Comparison of ENCODE assay signal across 8 cellular contexts in genomic region chr1:185157599-185158469, GRCh38. TPM values are rescaled to one million over a fixed set of nuclear protein-coding genes. Genes with fewer than 3 reads are reported as not detected.
DNase-seq lines count a peak whose midpoint lies in the region; ATAC-seq, FAIRE-seq and TF ChIP-seq lines count a peak whose summit lies in the region.

No MANE protein-coding gene starts in this region.

- no peak for ATAC-seq in T-cell (replicated peaks in 1 of 4)
- ATAC-seq in esophagus mucosa: peak; percentile 6
- ATAC-seq in GM21825 (IDR thresholded peaks at IDR 0.05; ENCODE audit: unreplicated experiment): no peak

- H3K4me3 Mint-ChIP-seq in T-cell: peak overlapping the region; percentile 98 to 100 (median 98)

- H3K36me3 ChIP-seq in ACC112 (ENCODE audit: insufficient read depth, low read length) (no peaks in the 10 kb centered on the region), osteoblast (ENCODE audit: insufficient read depth, low read length) (no peaks in the 10 kb centered on the region)

- H3K9me3 Mint-ChIP-seq in T-cell: no peaks in the 10 kb centered on the region

- peaks cover 27% of the 10 kb centered on the region for H3K79me2 ChIP-seq in ACC112 (ENCODE audit: control insufficient read depth, insufficient read depth, low read length, unreplicated experiment)
- peaks cover 30% of the 10 kb centered on the region for H3K79me2 ChIP-seq in osteoblast (ENCODE audit: insufficient read depth, low read length)

- H3K36me3 Mint-ChIP-seq in T-cell: peaks cover 15% of the 10 kb centered on the region

- TF ChIP-seq CTCF in osteoblast (IDR thresholded peaks at IDR 0.05; ENCODE audit: extremely low read depth, low read depth, low read length): no peak

- H3K27me3 ChIP-seq in ACC112 (ENCODE audit: insufficient read depth, low read length) (no peaks in the 10 kb centered on the region), osteoblast (ENCODE audit: insufficient read depth, low read length) (no peaks in the 10 kb centered on the region)

- peak overlapping the region; percentile 97 to 99 for H3K27ac Mint-ChIP-seq in T-cell

- DNase-seq in GM12892 (ENCODE audit: insufficient read length): no peak
- peak in 1 of 34 experiments; percentile 10 for DNase-seq in T-cell
- no peak for DNase-seq in osteoblast (ENCODE audit: insufficient read length, low spot score, missing footprints)
- no peak for DNase-seq in HPDE6-E6E7 (ENCODE audit: extremely low spot score)
- no peak for DNase-seq in NCI-H1048 (lab: John Stamatoyannopoulos, UW)

- peak overlapping the region; percentile 98 for H2AFZ ChIP-seq in ACC112 (ENCODE audit: low read length, unreplicated experiment)
- peak overlapping the region; percentile 97 for H2AFZ ChIP-seq in osteoblast (ENCODE audit: low read length)

- H3K4me1 ChIP-seq in ACC112 (ENCODE audit: control insufficient read depth, insufficient read depth, low read length, unreplicated experiment) (peaks cover 19% of the 10 kb centered on the region), osteoblast (ENCODE audit: insufficient read depth, low read length) (peaks cover 16% of the 10 kb centered on the region)

- no peak overlapping the region for H3K27ac ChIP-seq in ACC112 (ENCODE audit: low read depth, low read length)
- H3K27ac ChIP-seq in osteoblast (ENCODE audit: low read depth, low read length): peak overlapping the region; percentile 95

- peak; percentile 65 for FAIRE-seq in GM12892 (lab: Jason Lieb, UNC)

- no peaks in the 10 kb centered on the region for H3K27me3 Mint-ChIP-seq in T-cell

- H3K4me2 ChIP-seq in osteoblast (ENCODE audit: insufficient read depth, low read length): peak overlapping the region; percentile 91

- H3K4me1 Mint-ChIP-seq in T-cell: peaks cover 43 to 46% (median 45%) of the 10 kb centered on the region in 3 donors

- no peaks in the 10 kb centered on the region for H3K9me3 ChIP-seq in osteoblast (ENCODE audit: low read depth, low read length)

- TF ChIP-seq POLR2A in GM12892 (IDR thresholded peaks at IDR 0.05; ENCODE audit: low read depth, low read length): no peak

- POLR2A ChIA-PET in T-cell (lab: Charles Lee): interaction anchor here (0.6 to 2.1 kb wide), 7 partner anchors 12 to 186 kb away, joined by 4 to 15 read pairs (median 6); partner anchors contain the start of gene IVNS1ABP (in 1 of the 2)

- CTCF ChIA-PET in T-cell (lab: Charles Lee): interaction anchor here (0.5 to 3.9 kb wide), 12 partner anchors 10 to 1915 kb away, joined by 3 to 28 read pairs (median 3); no protein-coding TSS in a partner anchor

- peak overlapping the region; percentile 85 for H3K4me3 ChIP-seq in ACC112 (ENCODE audit: low read depth, low read length)
- peak overlapping the region; percentile 91 for H3K4me3 ChIP-seq in osteoblast (ENCODE audit: insufficient read depth, low read length)

- H4K20me1 ChIP-seq in osteoblast (ENCODE audit: insufficient read depth, low read length): no peaks in the 10 kb centered on the region

RNA-seq across cellular contexts. Expression of gene SWT1, which starts 0.9 kb away (rescaled TPM):
- polyA plus RNA-seq in GM12892 (2012; ENCODE audit: missing spikeins): 2.3 TPM
- total RNA-seq in T-cell (1 to 10 TPM; 6.4 to 9.8 (median 8.5) TPM), esophagus mucosa (2.4 TPM), osteoblast (6.9 and 8.0 TPM in 2 replicates)

RNA-seq across cellular contexts. Expression of gene TRMT1L, which starts 1.1 kb away (rescaled TPM):
- polyA plus RNA-seq in GM12892 (2012; ENCODE audit: missing spikeins): 15.8 TPM
- total RNA-seq in T-cell (10 to 100 TPM in 4 of 5 donors, 1 to 10 TPM in 1; 6.2 to 23.4 (median 22.1) TPM), esophagus mucosa (13.5 TPM), osteoblast (12.3 and 16.5 TPM in 2 replicates)
